8 cellular contexts compared by ENCODE assay signal in genomic region chr1:52697795-52698674, GRCh38. TPM values are rescaled to one million over a fixed set of nuclear protein-coding genes. Genes with fewer than 3 reads are reported as not detected.
DNase-seq lines count a peak whose midpoint lies in the region; ATAC-seq and TF ChIP-seq lines count a peak whose summit lies in the region.

Gene COA7 (minus strand): TSS chr1:52698347. CDS start chr1:52698326, 21 bp downstream.

- CTCF ChIA-PET in PC-9 (lab: Charles Lee), result no interaction called here

- peaks cover 11 to 38% (median 22%) of the 10 kb centered on the region in 4 donors for H3K4me1 Mint-ChIP-seq in CD4-positive, CD25-positive, alpha-beta regulatory T cell
- peaks cover 25% of the 10 kb centered on the region for H3K4me1 Mint-ChIP-seq in activated T-cell treated with anti-CD3 and anti-CD28 coated beads, Interleukin-2, amount 50 U/mL, for 4 hours (ENCODE audit: low read depth)

- peaks cover 4% of the 10 kb centered on the region; the same call in 1 of the 2 replicates for H4K20me1 ChIP-seq in PC-9 (ENCODE audit: insufficient read depth)

- H3K9me3 Mint-ChIP-seq in CD4-positive, CD25-positive, alpha-beta regulatory T cell, result no peaks in the 10 kb centered on the region
- no peaks in the 10 kb centered on the region for H3K9me3 Mint-ChIP-seq in activated T-cell treated with anti-CD3 and anti-CD28 coated beads, Interleukin-2, amount 50 U/mL, for 4 hours

- no peaks in the 10 kb centered on the region for H3K9me3 ChIP-seq in CD4-positive, CD25-positive, alpha-beta regulatory T cell (ENCODE audit: control insufficient read depth in 2 of 2, low read length in 2 of 2)
- H3K9me3 ChIP-seq in PC-9 (ENCODE audit: insufficient read depth, low read depth) (no peaks in the 10 kb centered on the region), esophagus (ENCODE audit: control insufficient read depth in 2 of 2, insufficient read depth in 1 of 2, low read depth in 1 of 2, low read length in 1 of 2) (no peaks in the 10 kb centered on the region), mucosa of rectum (ENCODE audit: control insufficient read depth in 2 of 2, low read length in 2 of 2) (no peaks in the 10 kb centered on the region)

- intact Hi-C loops in PC-9 (cut with micrococcal nuclease; ENCODE audit: unreplicated experiment), result no loop called here

- peak within 1 kb of the TSS; percentile 85 for H3K4me2 ChIP-seq in PC-9

- H3K9me2 ChIP-seq in PC-9 (ENCODE audit: insufficient read depth), result no peaks in the 10 kb centered on the region

- ATAC-seq in CD4-positive, CD25-positive, alpha-beta regulatory T cell (ENCODE audit: low read depth in 2 of 2), result peak; percentile 19 to 21
- peak; percentile 49 for ATAC-seq in GM19463 (IDR thresholded peaks at IDR 0.05; ENCODE audit: unreplicated experiment)
- ATAC-seq in activated T-cell treated with anti-CD3 and anti-CD28 coated beads, Interleukin-2, amount 50 U/mL, for 4 hours, result peak; percentile 58 to 68

- POLR2A ChIA-PET in PC-9 (lab: Charles Lee; ENCODE audit: unreplicated experiment), result no interaction called here

- peak within 1 kb of the TSS; percentile 86 to 95 (median 93) for H3K27ac Mint-ChIP-seq in CD4-positive, CD25-positive, alpha-beta regulatory T cell

- H3K4me3 Mint-ChIP-seq in CD4-positive, CD25-positive, alpha-beta regulatory T cell, result peak within 1 kb of the TSS; percentile 89 to 98 (median 94)
- H3K4me3 Mint-ChIP-seq in activated T-cell treated with anti-CD3 and anti-CD28 coated beads, Interleukin-2, amount 50 U/mL, for 4 hours, result peak within 1 kb of the TSS; percentile 94

- BruUV-seq in PC-9 (replicated peaks; lab: Mats Ljungman, UMichigan), result no TSS peak

- peaks cover 45% of the 10 kb centered on the region for H3K79me2 ChIP-seq in PC-9 (ENCODE audit: low read depth)

- peak; percentile 35 to 69 (median 65) for DNase-seq in CD4-positive, CD25-positive, alpha-beta regulatory T cell
- DNase-seq in HuH-7.5 (ENCODE audit: low spot score) (peak; percentile 69), PC-9 (peak; percentile 65 to 83)
- DNase-seq in activated T-cell treated with anti-CD3 and anti-CD28 coated beads, Interleukin-2, amount 50 U/mL, for 4 hours, result peak; percentile 44
- peak; percentile 14 to 21 for DNase-seq in stimulated activated CD8-positive, alpha-beta memory T cell treated with anti-CD3 and anti-CD28 coated beads, Interleukin-7, amount 100 ng/mL, for 1 hour (ENCODE audit: low read depth in 2 of 2)

- WGBS in esophagus, 2 donors, result 2% methylated on average over 58 to 68 of the region's 68 CpGs

- no peak for TF ChIP-seq CTCF in PC-9 (conservative IDR thresholded peaks at IDR 0.05)

- peaks cover 14% of the 10 kb centered on the region for H3K4me1 ChIP-seq in CD4-positive, CD25-positive, alpha-beta regulatory T cell (ENCODE audit: control insufficient read depth, insufficient read depth, low read length, poor library complexity, severe bottlenecking)
- H3K4me1 ChIP-seq in PC-9 (replicated peaks; ENCODE audit: insufficient read depth) (peaks cover 11% of the 10 kb centered on the region), esophagus (ENCODE audit: control insufficient read depth in 2 of 2, insufficient read depth in 2 of 2, low read length in 1 of 2) (no peaks in the 10 kb centered on the region), mucosa of rectum (ENCODE audit: control insufficient read depth in 2 of 2, insufficient read depth in 2 of 2, low read length in 2 of 2) (peaks cover 0 to 10% of the 10 kb centered on the region in 2 donors)

- H3K27ac ChIP-seq in CD4-positive, CD25-positive, alpha-beta regulatory T cell (ENCODE audit: insufficient read depth, low read length, poor library complexity, severe bottlenecking), result peak within 1 kb of the TSS; percentile 37
- H3K27ac ChIP-seq in PC-9 (peak within 1 kb of the TSS; percentile 76), esophagus (ENCODE audit: low read depth in 2 of 2, low read length in 1 of 2) (peak within 1 kb of the TSS; percentile 82 to 91), mucosa of rectum (ENCODE audit: low read depth in 2 of 2, low read length in 2 of 2) (peak within 1 kb of the TSS; percentile 91 to 95)

- H3K27me3 Mint-ChIP-seq in CD4-positive, CD25-positive, alpha-beta regulatory T cell, result peaks cover 6% of the 10 kb centered on the region
- no peaks in the 10 kb centered on the region for H3K27me3 Mint-ChIP-seq in activated T-cell treated with anti-CD3 and anti-CD28 coated beads, Interleukin-2, amount 50 U/mL, for 4 hours (ENCODE audit: low read depth)

- no peaks in the 10 kb centered on the region for H3K36me3 ChIP-seq in CD4-positive, CD25-positive, alpha-beta regulatory T cell (ENCODE audit: control insufficient read depth, insufficient read depth, low read length)
- H3K36me3 ChIP-seq in PC-9 (ENCODE audit: low read depth) (0 out of 2 replicates have a peak, but pooled peaks cover 10% of the 10 kb centered on the region), esophagus (ENCODE audit: control insufficient read depth in 2 of 2, insufficient read depth in 2 of 2, low read length in 1 of 2) (no peaks in the 10 kb centered on the region), mucosa of rectum (ENCODE audit: control insufficient read depth in 2 of 2, insufficient read depth in 2 of 2, low read length in 2 of 2) (no peaks in the 10 kb centered on the region)

- H3K4me3 ChIP-seq in CD4-positive, CD25-positive, alpha-beta regulatory T cell (ENCODE audit: low read depth, low read length), result peak within 1 kb of the TSS; percentile 73
- peak within 1 kb of the TSS; percentile 78 for H3K4me3 ChIP-seq in PC-9
- peak within 1 kb of the TSS; percentile 76 to 86 for H3K4me3 ChIP-seq in esophagus (ENCODE audit: low read depth in 1 of 2, low read length in 2 of 2)
- peak within 1 kb of the TSS; percentile 92 to 97 for H3K4me3 ChIP-seq in mucosa of rectum (ENCODE audit: low read length in 2 of 2)

- peak within 1 kb of the TSS; percentile 96 for H2AFZ ChIP-seq in PC-9

- no peaks in the 10 kb centered on the region for H3K36me3 Mint-ChIP-seq in CD4-positive, CD25-positive, alpha-beta regulatory T cell
- H3K36me3 Mint-ChIP-seq in activated T-cell treated with anti-CD3 and anti-CD28 coated beads, Interleukin-2, amount 50 U/mL, for 4 hours (ENCODE audit: insufficient read depth), result peaks cover 2% of the 10 kb centered on the region

- H3F3A ChIP-seq in PC-9 (ENCODE audit: insufficient read depth, low read depth), result peaks cover 6% of the 10 kb centered on the region

- peak within 1 kb of the TSS; percentile 86 to 95 for H3K9ac ChIP-seq in mucosa of rectum (ENCODE audit: low read depth in 1 of 2, low read length in 2 of 2)

- H3K27me3 ChIP-seq in CD4-positive, CD25-positive, alpha-beta regulatory T cell (ENCODE audit: control insufficient read depth, insufficient read depth, low read length), result no peaks in the 10 kb centered on the region
- no peaks in the 10 kb centered on the region for H3K27me3 ChIP-seq in PC-9 (ENCODE audit: insufficient read depth, low read depth)
- H3K27me3 ChIP-seq in esophagus (ENCODE audit: control insufficient read depth in 1 of 2, insufficient read depth in 2 of 2, low read length in 2 of 2), result no peaks in the 10 kb centered on the region
- H3K27me3 ChIP-seq in mucosa of rectum (ENCODE audit: control insufficient read depth in 2 of 2, insufficient read depth in 2 of 2, low read length in 2 of 2), result no peaks in the 10 kb centered on the region

RNA-seq across cellular contexts. Expression of gene COA7, which starts in this region (rescaled TPM):
- 5.4 TPM for total RNA-seq in CD4-positive, CD25-positive, alpha-beta regulatory T cell
- 1 to 10 TPM; 2.4 to 4.6 (median 3.2) TPM for polyA plus RNA-seq in CD4-positive, CD25-positive, alpha-beta regulatory T cell
- 19.8 and 20.7 TPM in 2 replicates for total RNA-seq in PC-9 (2021)
- 10 to 100 TPM; 35.3 to 45.1 (median 44.0) TPM for total RNA-seq in activated T-cell treated with anti-CD3 and anti-CD28 coated beads, Interleukin-2, amount 50 U/mL, for 4 hours
- 1 to 10 TPM; 4.0 to 8.3 TPM for polyA plus RNA-seq in esophagus

Comparison
In these comparisons a context has a peak if more than half of its experiments do, and no peak if none do; other contexts are left out.
1. Peak in every context shown above with its lines: DNase-seq, ATAC-seq, H3K4me3 ChIP-seq and H3K27ac ChIP-seq.
2. DNase-seq: peak in every context shown above with its lines; median percentile 74 in PC-9; 69 in HuH-7.5; 65 in CD4-positive, CD25-positive, alpha-beta regulatory T cell; 44 in activated T-cell treated with anti-CD3 and anti-CD28 coated beads, Interleukin-2, amount 50 U/mL, for 4 hours; 18 in stimulated activated CD8-positive, alpha-beta memory T cell treated with anti-CD3 and anti-CD28 coated beads, Interleukin-7, amount 100 ng/mL, for 1 hour.
3. H3K27ac ChIP-seq: peak in every context shown above with its lines; median percentile 93 in mucosa of rectum; 86 in esophagus; 76 in PC-9; 37 in CD4-positive, CD25-positive, alpha-beta regulatory T cell.